In the genomic region with DNA sequence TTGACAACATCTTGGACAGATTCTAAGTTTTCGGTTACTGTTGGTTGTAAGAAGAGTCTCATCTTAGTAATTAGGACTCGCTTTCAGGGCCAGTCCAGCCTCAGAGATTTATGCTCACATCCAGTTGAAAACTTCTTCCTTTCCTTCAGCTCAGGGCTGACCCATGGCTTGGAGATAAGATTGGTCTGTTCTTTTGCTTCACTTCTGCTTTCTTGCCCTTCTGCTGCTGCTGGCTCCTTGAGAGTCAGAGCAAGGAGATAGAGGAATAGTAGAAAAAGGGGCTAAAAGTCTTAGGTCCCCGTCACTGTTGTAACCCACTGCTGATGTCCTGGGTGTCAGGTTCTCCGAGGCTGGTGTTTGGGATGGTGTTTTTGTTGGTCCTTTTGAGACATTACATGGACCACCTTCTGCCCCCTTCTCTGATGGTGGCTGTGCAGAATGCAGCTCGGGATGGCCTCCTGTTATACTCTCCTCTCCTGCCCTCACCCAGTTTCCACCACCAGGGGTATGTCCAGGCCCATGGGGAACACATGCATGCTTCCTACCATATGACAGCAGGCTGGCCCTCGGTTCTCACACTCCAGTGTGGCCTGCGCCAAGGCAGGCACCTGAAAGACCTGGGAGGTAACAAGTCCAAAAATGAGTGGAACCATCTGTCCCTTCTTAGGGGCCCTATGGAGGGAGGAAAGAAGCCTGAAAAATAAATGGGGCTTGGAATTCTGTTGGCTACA, we compare ENCODE assay signal across 21 cellular contexts.
DNase-seq lines count a peak whose midpoint lies in the region; ATAC-seq, FAIRE-seq and TF ChIP-seq lines count a peak whose summit lies in the region.
"Had no signal": no experiment of that assay in that cellular context is flagged by ENCODE, and none has a peak within 500 bp of the region (broad histone marks: within the 10 kb centered on the region; RNA-seq: fewer than 3 reads in every experiment).

No MANE protein-coding gene starts in this region.

- no peak overlapping the region for H3K27ac Mint-ChIP-seq in WTC11

- no peaks in the 10 kb centered on the region for H3K79me2 ChIP-seq in HepG2 (ENCODE audit: insufficient read depth, low read length)
- H3K79me2 ChIP-seq: hepatocyte had no signal

- 3% methylated on average over 7 of the region's 7 CpGs for WGBS in HepG2 (ENCODE audit: low lambda C conversion rate)
- 57 to 64% methylated on average over 7 of the region's 7 CpGs for WGBS in upper lobe of left lung, 2 donors
- 82% methylated on average over 7 of the region's 7 CpGs for WGBS in esophagus muscularis mucosa

- H3K4me1 ChIP-seq in HepG2 (ENCODE audit: insufficient read depth, low read length), result no peaks in the 10 kb centered on the region
- H3K4me1 ChIP-seq in upper lobe of left lung, result no peaks in the 10 kb centered on the region
- H3K4me1 ChIP-seq in esophagus muscularis mucosa, result no peaks in the 10 kb centered on the region
- H3K4me1 ChIP-seq: esophagus squamous epithelium, right lobe of liver, uterus had no signal

- TF ChIP-seq CTCF in GM12865 (IDR thresholded peaks at IDR 0.05; ENCODE audit: insufficient read depth, low read depth, low read length, missing control alignments), result peak; percentile 8
- TF ChIP-seq CTCF in WTC11 (IDR thresholded peaks at IDR 0.05), result no peak
- TF ChIP-seq CTCF in HepG2 (CRISPR knock-in tag; IDR thresholded peaks at IDR 0.05), result peak; percentile 26; the same call in 1 of the 2 replicates
- TF ChIP-seq CTCF in upper lobe of left lung (IDR thresholded peaks at IDR 0.05), result no peak
- TF ChIP-seq CTCF in esophagus muscularis mucosa (IDR thresholded peaks at IDR 0.05), result no peak

- no peak overlapping the region for H3K9ac ChIP-seq in HepG2 (ENCODE audit: insufficient read depth, low read depth, low read length)

- no TSS peak for BruUV-seq in HepG2 (replicated peaks; lab: Mats Ljungman, UMichigan)

- H3K4me2 ChIP-seq in HepG2 (ENCODE audit: low read depth, low read length), result no peak overlapping the region
- H3K4me2 ChIP-seq: hepatocyte had no signal

- CTCF ChIA-PET in WTC11 (lab: Charles Lee), result interaction anchor here (0.5 to 1.5 kb wide), 9 partner anchors 13 to 266 kb away, joined by 3 to 5 read pairs (median 3); no protein-coding TSS in a partner anchor
- CTCF ChIA-PET in HepG2 (lab: Yijun Ruan, JAX; ENCODE audit: low intra/inter-chr PET ratio, low total read pairs), result interaction anchor here (0.6 kb wide), 1 partner anchor 1022 kb away, joined by 3 read pairs; no protein-coding TSS in a partner anchor

- ATAC-seq in WTC11 (peak; percentile 98), HepG2 (peak; percentile 98), upper lobe of left lung (ENCODE audit: low FRiP score in 2 of 2) (no peak), HG02588 (IDR thresholded peaks at IDR 0.05; ENCODE audit: unreplicated experiment) (no peak)
- ATAC-seq: right lobe of liver had no signal

- no peak for FAIRE-seq in HepG2 (lab: Jason Lieb, UNC)

- no peak for TF ChIP-seq RAD21 in HepG2 (CRISPR knock-in tag; IDR thresholded peaks at IDR 0.05)

- TF ChIP-seq EP300 in HepG2 (IDR thresholded peaks at IDR 0.05; ENCODE audit: low read depth in 2 of 2, low read length in 2 of 2), result no peak
- no peak for TF ChIP-seq EP300 in HepG2 (CRISPR knock-in tag; IDR thresholded peaks at IDR 0.05; ENCODE audit: borderline replicate concordance)
- no peak for TF ChIP-seq EP300 in upper lobe of left lung (IDR thresholded peaks at IDR 0.05)
- no peak for TF ChIP-seq EP300 in esophagus muscularis mucosa (IDR thresholded peaks at IDR 0.05)

- in situ Hi-C loops in HepG2 (cut with HindIII; ENCODE audit: extremely low pct_ligation_motif_present, low pct_unique_long_range_greater_than_20kb), result no loop called here

- H3K4me3 ChIP-seq in GM12865 (ENCODE audit: low read depth, low read length), result no peak overlapping the region
- H3K4me3 ChIP-seq in HepG2 (replicated peaks in 1 of 3; ENCODE audit: insufficient read depth in 1 of 3, low read depth in 2 of 3, low read length in 3 of 3), result no peak overlapping the region
- H3K4me3 ChIP-seq in upper lobe of left lung, result no peak overlapping the region
- H3K4me3 ChIP-seq in esophagus muscularis mucosa, result no peak overlapping the region
- H3K4me3 ChIP-seq: coronary artery, esophagus squamous epithelium, hepatocyte, lung, right lobe of liver, uterus had no signal

- no peaks in the 10 kb centered on the region for H4K20me1 ChIP-seq in HepG2 (ENCODE audit: insufficient read depth, low read length)

- H3K27me3 ChIP-seq in HepG2 (ENCODE audit: control insufficient read depth in 1 of 2, insufficient read depth in 2 of 2, low read length in 2 of 2) (peaks cover 1 to 11% of the 10 kb centered on the region in 2 experiments; a peak in 1 of 5 replicates), upper lobe of left lung (no peaks in the 10 kb centered on the region), esophagus muscularis mucosa (peaks cover 0 to 3% (median 0%) of the 10 kb centered on the region in 4 donors)
- H3K27me3 ChIP-seq: hepatocyte, right lobe of liver, uterus had no signal

- no peak for TF ChIP-seq POLR2A in HepG2 (IDR thresholded peaks at IDR 0.05; ENCODE audit: insufficient read depth in 1 of 2, low read depth in 2 of 2, low read length in 2 of 2)
- TF ChIP-seq POLR2A in upper lobe of left lung (IDR thresholded peaks at IDR 0.05), result no peak
- TF ChIP-seq POLR2A in esophagus muscularis mucosa (IDR thresholded peaks at IDR 0.05; ENCODE audit: low read depth), result no peak

- DNase-seq in GM12865 (ENCODE audit: low read depth), result peak; percentile 10
- peak; percentile 11 for DNase-seq in HT1080 (ENCODE audit: low read depth)
- DNase-seq in WTC11 (ENCODE audit: low spot score), result peak; percentile 36
- peak; percentile 20 for DNase-seq in HepG2 (ENCODE audit: low spot score)
- no peak for DNase-seq in upper lobe of left lung
- DNase-seq in stimulated activated CD4-positive, alpha-beta T cell treated with anti-CD3 and anti-CD28 coated beads, Interleukin-2, amount 100 ng/mL, for 24 hours, result no peak
- no peak for DNase-seq in esophagus muscularis mucosa (ENCODE audit: extremely low spot score)
- DNase-seq: activated CD4-positive, CD25-positive, alpha-beta regulatory T cell treated with anti-CD3 and anti-CD28 coated beads, Interleukin-2, amount 50 U/mL, for 72 hours; activated T-cell treated with anti-CD3 and anti-CD28 coated beads, Interleukin-2, amount 50 U/mL, for 1 hour; esophagus squamous epithelium; NCI-H2171 treated with DMSO at 0.1 percent for 48 hours; stimulated activated naive CD4-positive, alpha-beta T cell; uterus had no signal

- H3K36me3 Mint-ChIP-seq in WTC11, result no peaks in the 10 kb centered on the region

- no peak overlapping the region for H3K4me3 Mint-ChIP-seq in WTC11
- H3K4me3 Mint-ChIP-seq: neural crest cell had no signal

- no peaks in the 10 kb centered on the region for H3K9me3 ChIP-seq in HepG2 (ENCODE audit: low read length)
- H3K9me3 ChIP-seq in upper lobe of left lung, result no peaks in the 10 kb centered on the region
- H3K9me3 ChIP-seq in esophagus muscularis mucosa, result no peaks in the 10 kb centered on the region
- H3K9me3 ChIP-seq: esophagus squamous epithelium, right lobe of liver, uterus had no signal

- intact Hi-C loops in HepG2 (cut with micrococcal nuclease; ENCODE audit: unreplicated experiment) (loop anchor here (10.0 kb wide), 1 partner anchor 1889 kb away; no protein-coding TSS in a partner anchor), esophagus muscularis mucosa (cut with DNase I) (no loop called here)

- no peak overlapping the region for H2AFZ ChIP-seq in HepG2 (ENCODE audit: low read length)
- H2AFZ ChIP-seq: hepatocyte had no signal

- POLR2A ChIA-PET in WTC11 (lab: Charles Lee), result no interaction called here
- POLR2A ChIA-PET in HepG2 (lab: Yijun Ruan, JAX), result no interaction called here

- H3K27ac ChIP-seq in HepG2 (ENCODE audit: extremely low read length, insufficient read depth, low read length) (no peak overlapping the region), upper lobe of left lung (no peak overlapping the region), esophagus muscularis mucosa (replicated peaks in 1 of 4) (no peak overlapping the region)
- H3K27ac ChIP-seq: C4-2B, coronary artery, esophagus squamous epithelium, hepatocyte, HL-60, right lobe of liver, uterus had no signal

- H3K4me1 Mint-ChIP-seq in WTC11, result no peaks in the 10 kb centered on the region
- H3K4me1 Mint-ChIP-seq: neural crest cell had no signal

- H3K9me3 Mint-ChIP-seq in WTC11, result no peaks in the 10 kb centered on the region
- H3K9me3 Mint-ChIP-seq: neural crest cell had no signal

- H3K36me3 ChIP-seq in HepG2 (replicated peaks in 1 of 2; ENCODE audit: control insufficient read depth in 1 of 2, insufficient read depth in 2 of 2, low read length in 2 of 2), result no peaks in the 10 kb centered on the region
- H3K36me3 ChIP-seq in upper lobe of left lung, result no peaks in the 10 kb centered on the region
- H3K36me3 ChIP-seq in esophagus muscularis mucosa, result no peaks in the 10 kb centered on the region
- H3K36me3 ChIP-seq: esophagus squamous epithelium, right lobe of liver, uterus had no signal

- H3K27me3 Mint-ChIP-seq in WTC11 (ENCODE audit: low read depth), result no peaks in the 10 kb centered on the region; the same call in 1 of the 2 replicates

TF ChIP-seq in WTC11, 78 proteins besides CTCF, POLR2A, EP300 and RAD21 (continues in another document):
- TF ChIP-seq CREM (CRISPR knock-in tag; IDR thresholded peaks at IDR 0.05), result no peak

TF ChIP-seq in HepG2, 621 proteins besides CTCF, POLR2A, EP300 and RAD21:
- TF ChIP-seq STAG1 (CRISPR knock-in tag; IDR thresholded peaks at IDR 0.05) (peak; percentile 49), SAFB2 (CRISPR knock-in tag; IDR thresholded peaks at IDR 0.05; ENCODE audit: borderline replicate concordance, low read depth) (no peak), SMC3 (IDR thresholded peaks at IDR 0.05; ENCODE audit: low read length) (peak; percentile 28; the same call in 1 of the 2 replicates)
TF ChIP-seq in HepG2: peak in this region for 2.

Comparison
In these comparisons a context has a peak if more than half of its experiments do, and no peak if none do; other contexts are left out.
1. DNase-seq: peak in GM12865 (single experiment), HT1080 (single experiment), WTC11 (single experiment) and HepG2 (single experiment); none in upper lobe of left lung (0 of 2), stimulated activated CD4-positive, alpha-beta T cell treated with anti-CD3 and anti-CD28 coated beads, Interleukin-2, amount 100 ng/mL, for 24 hours (0 of 2) and esophagus muscularis mucosa (single experiment).
2. CTCF ChIP-seq: peak in GM12865 (single experiment) and HepG2 (single experiment); none in WTC11 (single experiment), upper lobe of left lung (0 of 6) and esophagus muscularis mucosa (0 of 3).
3. ATAC-seq: peak in WTC11 (single experiment) and HepG2 (single experiment); none in upper lobe of left lung (0 of 2) and HG02588 (single experiment).